Comparison of ENCODE assay signal across 15 cellular contexts in the genomic region with DNA sequence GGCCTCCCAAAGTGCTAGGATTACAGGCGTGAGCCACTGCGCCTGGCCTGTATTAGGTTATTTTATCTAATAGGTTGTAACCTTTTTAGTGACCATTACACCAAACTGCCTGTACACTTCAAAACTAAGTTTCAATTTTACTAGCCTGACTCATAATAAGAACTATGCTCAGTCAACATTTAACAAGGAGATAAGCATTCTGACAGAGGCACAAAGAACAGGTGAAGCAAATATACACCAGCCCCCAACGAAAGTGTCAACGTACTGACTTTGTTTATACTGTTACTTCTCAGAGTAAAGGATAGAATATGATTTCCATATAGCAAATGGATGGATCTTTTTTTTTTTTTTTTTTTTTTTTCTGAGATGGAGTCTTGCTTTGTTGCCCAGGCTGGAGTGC.
DNase-seq lines count a peak whose midpoint lies in the region; ATAC-seq and TF ChIP-seq lines count a peak whose summit lies in the region.
"Had no signal": no experiment of that assay in that cellular context is flagged by ENCODE, and none has a peak within 500 bp of the region (broad histone marks: within the 10 kb centered on the region; RNA-seq: fewer than 3 reads in every experiment).

No MANE protein-coding gene starts in this region.

- H3K9ac ChIP-seq in OCI-LY3 (ENCODE audit: low read length): no peak overlapping the region
- H3K9ac ChIP-seq: BLaER1 had no signal

- no peak overlapping the region for H3K4me3 Mint-ChIP-seq in GM23338
- H3K4me3 Mint-ChIP-seq in CD8-positive, alpha-beta memory T cell: no peak overlapping the region
- H3K4me3 Mint-ChIP-seq: activated CD4-positive, alpha-beta memory T cell treated with anti-CD3 and anti-CD28 coated beads for 36 hours; activated naive CD8-positive, alpha-beta T cell treated with anti-CD3 and anti-CD28 coated beads, Interleukin-2, amount 10 ng/mL, durations not matched to agents 7 days and 5 days had no signal

- H3K4me1 Mint-ChIP-seq in GM23338: peaks cover 29% of the 10 kb centered on the region
- peaks cover 0 to 5% (median 2%) of the 10 kb centered on the region in 3 donors for H3K4me1 Mint-ChIP-seq in CD8-positive, alpha-beta memory T cell
- H3K4me1 Mint-ChIP-seq: activated naive CD8-positive, alpha-beta T cell treated with anti-CD3 and anti-CD28 coated beads, Interleukin-2, amount 10 ng/mL, durations not matched to agents 7 days and 5 days had no signal

- no peak for TF ChIP-seq EP300 in tibial nerve (IDR thresholded peaks at IDR 0.05)

- H3K4me2 ChIP-seq in OCI-LY3 (ENCODE audit: low read length) (no peak overlapping the region), GM23338 (no peak overlapping the region)
- H3K4me2 ChIP-seq: BLaER1 had no signal

- H3K4me3 ChIP-seq in OCI-LY3 (ENCODE audit: low read length) (no peak overlapping the region), GM23338 (no peak overlapping the region), tibial nerve (no peak overlapping the region)
- no peak overlapping the region for H3K4me3 ChIP-seq in CD8-positive, alpha-beta memory T cell (ENCODE audit: low read length)
- H3K4me3 ChIP-seq: BLaER1, K562, SK-N-MC had no signal

- no peaks in the 10 kb centered on the region for H3K27me3 Mint-ChIP-seq in GM23338 (ENCODE audit: insufficient read depth, low read depth, poor library complexity)
- no peaks in the 10 kb centered on the region for H3K27me3 Mint-ChIP-seq in CD8-positive, alpha-beta memory T cell
- H3K27me3 Mint-ChIP-seq: activated CD4-positive, alpha-beta memory T cell treated with anti-CD3 and anti-CD28 coated beads for 36 hours; activated naive CD8-positive, alpha-beta T cell treated with anti-CD3 and anti-CD28 coated beads, Interleukin-2, amount 10 ng/mL, durations not matched to agents 7 days and 5 days had no signal

- H4K20me1 ChIP-seq in OCI-LY3 (ENCODE audit: insufficient read depth, low read length) (no peaks in the 10 kb centered on the region), GM23338 (replicated peaks; ENCODE audit: insufficient read depth) (no peaks in the 10 kb centered on the region)
- H4K20me1 ChIP-seq: BLaER1 had no signal

- H3K79me2 ChIP-seq in OCI-LY3 (ENCODE audit: low read length) (no peaks in the 10 kb centered on the region), GM23338 (replicated peaks; ENCODE audit: insufficient read depth) (no peaks in the 10 kb centered on the region)

- ATAC-seq in GM18508 (IDR thresholded peaks at IDR 0.05; ENCODE audit: insufficient read depth, unreplicated experiment) (peak; percentile 99), HG02973 (IDR thresholded peaks at IDR 0.05; ENCODE audit: unreplicated experiment) (peak; percentile 97), GM23338 (no peak)
- ATAC-seq: K562 had no signal

- H2AFZ ChIP-seq in OCI-LY3 (ENCODE audit: low read depth, low read length) (no peak overlapping the region), GM23338 (no peak overlapping the region)

- TF ChIP-seq POLR2A in tibial nerve (IDR thresholded peaks at IDR 0.05): no peak

- POLR2A ChIA-PET in CD8-positive, alpha-beta memory T cell (lab: Charles Lee): no interaction called here

- H3K27me3 ChIP-seq in OCI-LY3 (ENCODE audit: low read depth, low read length) (no peaks in the 10 kb centered on the region), GM23338 (ENCODE audit: insufficient read depth) (no peaks in the 10 kb centered on the region), tibial nerve (no peaks in the 10 kb centered on the region)
- H3K27me3 ChIP-seq in CD8-positive, alpha-beta memory T cell (ENCODE audit: insufficient read depth, low read length, poor library complexity, severe bottlenecking): no peaks in the 10 kb centered on the region
- H3K27me3 ChIP-seq: BLaER1 had no signal

- 86 to 93% methylated on average over 4 of the region's 4 CpGs for WGBS in tibial nerve, 2 donors

- no peak overlapping the region for H3K27ac Mint-ChIP-seq in GM23338
- H3K27ac Mint-ChIP-seq in CD8-positive, alpha-beta memory T cell: peak overlapping the region in 1 of 8 donors; percentile 54
- H3K27ac Mint-ChIP-seq: activated CD4-positive, alpha-beta memory T cell treated with anti-CD3 and anti-CD28 coated beads for 36 hours; activated naive CD8-positive, alpha-beta T cell treated with anti-CD3 and anti-CD28 coated beads, Interleukin-2, amount 10 ng/mL, durations not matched to agents 7 days and 5 days had no signal

- H3K36me3 ChIP-seq in OCI-LY3 (replicated peaks; ENCODE audit: low read depth, low read length) (peaks cover 29% of the 10 kb centered on the region), GM23338 (ENCODE audit: insufficient read depth) (no peaks in the 10 kb centered on the region), tibial nerve (peaks cover 0 to 36% (median 0%) of the 10 kb centered on the region in 3 donors)
- peaks cover 6% of the 10 kb centered on the region for H3K36me3 ChIP-seq in CD8-positive, alpha-beta memory T cell (ENCODE audit: insufficient read depth, low read length)

- peaks cover 4% of the 10 kb centered on the region for H3K9me3 ChIP-seq in OCI-LY3 (ENCODE audit: insufficient read depth, low read length)
- peaks cover 0 to 11% (median 0%) of the 10 kb centered on the region in 4 donors for H3K9me3 ChIP-seq in tibial nerve
- no peaks in the 10 kb centered on the region for H3K9me3 ChIP-seq in CD8-positive, alpha-beta memory T cell (ENCODE audit: low read length)

- H3K4me1 ChIP-seq in OCI-LY3 (ENCODE audit: low read length) (peaks cover 41% of the 10 kb centered on the region), GM23338 (ENCODE audit: insufficient read depth) (peaks cover 39% of the 10 kb centered on the region), tibial nerve (peaks cover 0 to 12% (median 0%) of the 10 kb centered on the region in 4 donors)
- no peaks in the 10 kb centered on the region for H3K4me1 ChIP-seq in CD8-positive, alpha-beta memory T cell (ENCODE audit: insufficient read depth, low read length)
- H3K4me1 ChIP-seq: BLaER1 had no signal

- peak overlapping the region; percentile 56 for H3K27ac ChIP-seq in OCI-LY3 (ENCODE audit: low read length)
- no peak overlapping the region for H3K27ac ChIP-seq in GM23338 (ENCODE audit: low read depth)
- H3K27ac ChIP-seq in tibial nerve: no peak overlapping the region
- H3K27ac ChIP-seq in CD8-positive, alpha-beta memory T cell (ENCODE audit: low read depth, low read length): no peak overlapping the region
- H3K27ac ChIP-seq: BLaER1, SK-N-MC had no signal

- peaks cover 2% of the 10 kb centered on the region; the same call in 2 of the 3 replicates for H3K9me3 Mint-ChIP-seq in GM23338
- H3K9me3 Mint-ChIP-seq in CD8-positive, alpha-beta memory T cell: no peaks in the 10 kb centered on the region
- H3K9me3 Mint-ChIP-seq: activated naive CD8-positive, alpha-beta T cell treated with anti-CD3 and anti-CD28 coated beads, Interleukin-2, amount 10 ng/mL, durations not matched to agents 7 days and 5 days had no signal

- CTCF ChIA-PET in CD8-positive, alpha-beta memory T cell (lab: Charles Lee): no interaction called here

- peaks cover 36% of the 10 kb centered on the region for H3K36me3 Mint-ChIP-seq in GM23338 (ENCODE audit: low read depth)
- peaks cover 34 to 71% (median 34%) of the 10 kb centered on the region in 3 donors for H3K36me3 Mint-ChIP-seq in CD8-positive, alpha-beta memory T cell

- DNase-seq in GM20000 (ENCODE audit: low spot score): peak; percentile 59
- DNase-seq in GM23338 (ENCODE audit: low spot score): no peak
- DNase-seq in tibial nerve (ENCODE audit: low spot score in 2 of 2): no peak
- no peak for DNase-seq in CD8-positive, alpha-beta memory T cell
- no peak for DNase-seq in GF-D8 (lab: John Stamatoyannopoulos, UW)
- DNase-seq: activated CD4-positive, alpha-beta memory T cell treated with anti-CD3 and anti-CD28 coated beads for 36 hours; activated naive CD8-positive, alpha-beta T cell treated with anti-CD3 and anti-CD28 coated beads, Interleukin-2, amount 10 ng/mL, durations not matched to agents 7 days and 5 days; hypothalamus; NCI-H345 had no signal

- H3F3A ChIP-seq in GM23338 (replicated peaks; ENCODE audit: low read depth): no peaks in the 10 kb centered on the region

- no peaks in the 10 kb centered on the region for H3K9me2 ChIP-seq in GM23338 (ENCODE audit: insufficient read depth)

- no peak for TF ChIP-seq CTCF in GM20000 (IDR thresholded peaks at IDR 0.05; ENCODE audit: extremely low read depth, missing control alignments)
- TF ChIP-seq CTCF in OCI-LY3 (IDR thresholded peaks at IDR 0.05; ENCODE audit: low read depth, low read length): no peak
- no peak for TF ChIP-seq CTCF in GM23338 (conservative IDR thresholded peaks at IDR 0.05; ENCODE audit: low read depth in 2 of 2)
- no peak for TF ChIP-seq CTCF in tibial nerve (IDR thresholded peaks at IDR 0.05)

TF ChIP-seq in GM23338, 12 proteins besides CTCF, POLR2A, EP300 and RAD21 (continues in another document):
- TF ChIP-seq EZH2 (IDR thresholded peaks at IDR 0.05; ENCODE audit: low read depth, unreplicated experiment): no peak
